In the genomic region with DNA sequence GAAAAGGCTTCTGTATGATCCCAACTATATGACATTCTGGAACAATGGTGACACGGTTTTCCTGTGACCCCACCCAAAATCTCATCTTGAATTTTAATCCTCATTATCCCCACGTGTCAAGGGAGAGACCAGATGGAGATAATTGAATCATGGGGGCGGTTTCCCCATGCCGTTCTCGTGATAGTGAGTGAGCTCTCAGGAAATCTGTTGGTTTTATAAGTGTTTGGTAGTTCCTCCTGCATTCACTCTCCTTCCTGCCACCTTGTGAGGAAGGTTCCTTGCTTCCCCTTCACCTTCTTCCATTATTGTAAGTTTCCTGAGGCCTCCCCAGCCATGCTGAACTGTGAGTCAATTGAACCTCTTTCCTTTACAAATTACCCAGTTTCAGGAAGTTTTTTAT, we compare ENCODE assay signal across 19 cellular contexts. TPM values are rescaled to one million over a fixed set of nuclear protein-coding genes. Genes with fewer than 3 reads are reported as not detected.
DNase-seq lines count a peak whose midpoint lies in the region; ATAC-seq lines count a peak whose summit lies in the region.
"Had no signal": no experiment of that assay in that cellular context is flagged by ENCODE, and none has a peak within 500 bp of the region (broad histone marks: within the 10 kb centered on the region; RNA-seq: fewer than 3 reads in every experiment).

No MANE protein-coding gene starts in this region.

- H3K27me3 ChIP-seq in naive thymus-derived CD4-positive, alpha-beta T cell (ENCODE audit: control insufficient read depth in 2 of 2, insufficient read depth in 2 of 2, low read length in 2 of 2) = no peaks in the 10 kb centered on the region
- H3K27me3 ChIP-seq: BLaER1, Peyer's patch had no signal

- peak; percentile 17 for DNase-seq in activated CD8-positive, alpha-beta memory T cell treated with anti-CD3 and anti-CD28 coated beads for 24 hours
- no peak for DNase-seq in activated CD8-positive, alpha-beta memory T cell treated with anti-CD3 and anti-CD28 coated beads, Interleukin-2, amount 50 U/mL, for 4 hours
- peak; percentile 23 to 41 for DNase-seq in Kasumi-1 (lab: John Stamatoyannopoulos, UW)
- no peak for DNase-seq in T-helper 17 cell
- no peak for DNase-seq in naive thymus-derived CD4-positive, alpha-beta T cell
- DNase-seq in activated T-cell treated with anti-CD3 and anti-CD28 coated beads, Interleukin-2, amount 50 U/mL, for 4 hours = no peak
- DNase-seq in CD1c-positive myeloid dendritic cell (ENCODE audit: extremely low spot score) = no peak
- DNase-seq: DND-41, MG63, NCI-H1092 treated with DMSO at 0.1 percent for 48 hours, NCI-H2081 treated with DMSO at 0.1 percent for 48 hours, NCI-H2227 treated with DMSO at 0.1 percent for 48 hours, NCI-H510A treated with DMSO at 0.1 percent for 48 hours, Peyer's patch had no signal

- H3K9me3 Mint-ChIP-seq in naive thymus-derived CD4-positive, alpha-beta T cell = peaks cover 0 to 19% (median 7%) of the 10 kb centered on the region in 11 donors
- H3K9me3 Mint-ChIP-seq in activated T-cell treated with anti-CD3 and anti-CD28 coated beads, Interleukin-2, amount 50 U/mL, for 4 hours = peaks cover 8% of the 10 kb centered on the region

- POLR2A ChIA-PET in naive thymus-derived CD4-positive, alpha-beta T cell (lab: Charles Lee) = interaction anchor here (1.3 kb wide), 1 partner anchor 52 kb away, joined by 3 read pairs; no protein-coding TSS in a partner anchor

- CTCF ChIA-PET in naive thymus-derived CD4-positive, alpha-beta T cell (lab: Charles Lee) = no interaction called here

- H3K36me3 ChIP-seq in naive thymus-derived CD4-positive, alpha-beta T cell (ENCODE audit: control insufficient read depth in 2 of 3, insufficient read depth in 3 of 3, low read length in 3 of 3) = no peaks in the 10 kb centered on the region
- H3K36me3 ChIP-seq: BLaER1, MG63, Peyer's patch, SJSA1 had no signal

- H3K27me3 Mint-ChIP-seq in T-helper 17 cell = no peaks in the 10 kb centered on the region
- peaks cover 0 to 14% (median 0%) of the 10 kb centered on the region in 5 donors for H3K27me3 Mint-ChIP-seq in naive thymus-derived CD4-positive, alpha-beta T cell
- H3K27me3 Mint-ChIP-seq in activated T-cell treated with anti-CD3 and anti-CD28 coated beads, Interleukin-2, amount 50 U/mL, for 4 hours (ENCODE audit: low read depth) = no peaks in the 10 kb centered on the region

- H3K4me3 ChIP-seq in naive thymus-derived CD4-positive, alpha-beta T cell (ENCODE audit: low read length) = no peak overlapping the region
- H3K4me3 ChIP-seq: A549, BLaER1, MG63, Peyer's patch, SJSA1 had no signal

- ATAC-seq in T-helper 17 cell (no peak), HG03457 (IDR thresholded peaks at IDR 0.05; ENCODE audit: unreplicated experiment) (no peak)
- ATAC-seq in naive thymus-derived CD4-positive, alpha-beta T cell = no peak
- ATAC-seq in activated T-cell treated with anti-CD3 and anti-CD28 coated beads, Interleukin-2, amount 50 U/mL, for 4 hours = no peak
- ATAC-seq: A549 had no signal

- no peak overlapping the region for H3K4me3 Mint-ChIP-seq in T-helper 17 cell
- H3K4me3 Mint-ChIP-seq in naive thymus-derived CD4-positive, alpha-beta T cell = peak overlapping the region in 3 of 10 donors; percentile 52 to 66 (median 65)
- no peak overlapping the region for H3K4me3 Mint-ChIP-seq in activated T-cell treated with anti-CD3 and anti-CD28 coated beads, Interleukin-2, amount 50 U/mL, for 4 hours

- no peaks in the 10 kb centered on the region for H3K9me3 ChIP-seq in T-helper 17 cell (ENCODE audit: control insufficient read depth, low read length, poor library complexity, severe bottlenecking)
- peaks cover 0 to 4% (median 0%) of the 10 kb centered on the region in 3 experiments for H3K9me3 ChIP-seq in naive thymus-derived CD4-positive, alpha-beta T cell (ENCODE audit: control insufficient read depth in 2 of 3, low read length in 3 of 3)
- H3K9me3 ChIP-seq: A549, BLaER1, MG63, Peyer's patch, SJSA1 had no signal

- intact Hi-C loops in naive thymus-derived CD4-positive, alpha-beta T cell (cut with micrococcal nuclease) = no loop called here

- H3K36me3 Mint-ChIP-seq in T-helper 17 cell (ENCODE audit: low read depth) = peaks cover 2% of the 10 kb centered on the region
- peaks cover 0 to 10% (median 5%) of the 10 kb centered on the region in 5 donors for H3K36me3 Mint-ChIP-seq in naive thymus-derived CD4-positive, alpha-beta T cell
- no peaks in the 10 kb centered on the region for H3K36me3 Mint-ChIP-seq in activated T-cell treated with anti-CD3 and anti-CD28 coated beads, Interleukin-2, amount 50 U/mL, for 4 hours (ENCODE audit: insufficient read depth)

- H3K4me1 Mint-ChIP-seq in T-helper 17 cell = peaks cover 25% of the 10 kb centered on the region
- H3K4me1 Mint-ChIP-seq in naive thymus-derived CD4-positive, alpha-beta T cell = peaks cover 2 to 44% (median 22%) of the 10 kb centered on the region in 7 donors
- H3K4me1 Mint-ChIP-seq in activated T-cell treated with anti-CD3 and anti-CD28 coated beads, Interleukin-2, amount 50 U/mL, for 4 hours (ENCODE audit: low read depth) = peaks cover 25% of the 10 kb centered on the region

- peaks cover 0 to 1% of the 10 kb centered on the region in 2 donors for H3K4me1 ChIP-seq in naive thymus-derived CD4-positive, alpha-beta T cell (ENCODE audit: control insufficient read depth in 2 of 2, insufficient read depth in 2 of 2, low read length in 2 of 2)
- H3K4me1 ChIP-seq: A549, BLaER1, Peyer's patch, SJSA1 had no signal

- peak overlapping the region; percentile 60 for H3K27ac Mint-ChIP-seq in T-helper 17 cell
- H3K27ac Mint-ChIP-seq in naive thymus-derived CD4-positive, alpha-beta T cell = peak overlapping the region in 5 of 9 donors; percentile 4 to 79 (median 13)

- no peak overlapping the region for H3K27ac ChIP-seq in naive thymus-derived CD4-positive, alpha-beta T cell (ENCODE audit: low read depth, low read length)
- H3K27ac ChIP-seq: A549, BLaER1, Peyer's patch, SJSA1 had no signal

RNA-seq across cellular contexts. Expression of gene TSPAN18, which starts 53.1 kb away (rescaled TPM):
- total RNA-seq in T-helper 17 cell = 10 to 100 TPM; 79.8 to 93.2 TPM
- 10 to 100 TPM in 4 of 5 experiments, 1 to 10 TPM in 1; 9.1 to 57.0 (median 40.7) TPM for total RNA-seq in naive thymus-derived CD4-positive, alpha-beta T cell
- 10 to 100 TPM in 1 of 2 donors, 1 to 10 TPM in 1; 8.8 to 21.7 TPM for polyA plus RNA-seq in naive thymus-derived CD4-positive, alpha-beta T cell
- 1 to 10 TPM in 2 of 3 donors, under 1 TPM in 1; 0.84 to 2.0 (median 1.5) TPM for total RNA-seq in activated T-cell treated with anti-CD3 and anti-CD28 coated beads, Interleukin-2, amount 50 U/mL, for 4 hours
- total RNA-seq: HT-29 had no signal

Comparison
In these comparisons a context has a peak if more than half of its experiments do, and no peak if none do; other contexts are left out.
1. DNase-seq: peak in activated CD8-positive, alpha-beta memory T cell treated with anti-CD3 and anti-CD28 coated beads for 24 hours (single experiment) and Kasumi-1 (2 of 2); none in activated CD8-positive, alpha-beta memory T cell treated with anti-CD3 and anti-CD28 coated beads, Interleukin-2, amount 50 U/mL, for 4 hours (single experiment), T-helper 17 cell (0 of 3), naive thymus-derived CD4-positive, alpha-beta T cell (0 of 9), activated T-cell treated with anti-CD3 and anti-CD28 coated beads, Interleukin-2, amount 50 U/mL, for 4 hours (single experiment) and CD1c-positive myeloid dendritic cell (single experiment).